In the genomic region with DNA sequence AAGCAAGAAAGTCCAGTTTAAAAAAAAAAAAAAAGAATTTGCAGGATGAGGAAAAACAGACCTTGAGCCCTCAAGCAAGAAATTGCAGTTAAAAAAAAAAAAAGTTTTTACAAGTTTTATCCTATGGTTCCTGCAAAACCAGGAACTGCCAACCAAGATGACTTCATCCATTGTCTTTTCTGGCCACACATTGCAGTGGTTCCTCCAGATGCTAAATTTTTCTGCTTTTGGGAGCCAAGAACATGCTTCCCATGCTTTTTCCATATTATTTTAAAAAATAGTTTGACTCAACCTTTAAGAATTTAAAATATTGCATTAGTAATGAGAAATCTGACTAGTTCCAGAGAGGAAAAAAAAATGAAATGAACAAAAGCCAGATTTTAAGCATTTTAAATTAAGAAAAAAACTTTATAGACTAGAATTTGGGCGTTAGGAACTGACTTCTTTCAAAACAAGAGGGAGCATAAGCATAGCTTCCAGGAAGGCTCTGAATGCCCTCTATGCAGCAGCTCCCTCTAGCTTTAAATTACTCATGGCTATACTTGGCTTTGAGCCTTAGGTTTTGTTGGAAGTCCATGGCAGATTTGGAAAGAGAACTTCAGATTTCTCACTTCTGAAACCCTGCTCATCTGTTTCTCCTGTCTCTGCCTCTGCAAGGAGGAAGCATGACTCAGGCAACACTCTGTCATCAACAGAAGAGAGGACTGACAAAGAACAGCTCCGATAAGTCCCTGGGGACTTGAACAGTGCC, we compare ENCODE assay signal across 8 cellular contexts.
DNase-seq lines count a peak whose midpoint lies in the region; ATAC-seq and TF ChIP-seq lines count a peak whose summit lies in the region.

No MANE protein-coding gene starts in this region.

- peaks cover 6% of the 10 kb centered on the region for H3K27me3 Mint-ChIP-seq in activated T-cell treated with anti-CD3 and anti-CD28 coated beads, Interleukin-2, amount 50 U/mL, for 24 hours
- H3K27me3 Mint-ChIP-seq in mesothelial cell of epicardium (ENCODE audit: low read depth) = peaks cover 6% of the 10 kb centered on the region

- H3K36me3 Mint-ChIP-seq in activated T-cell treated with anti-CD3 and anti-CD28 coated beads, Interleukin-2, amount 50 U/mL, for 24 hours (ENCODE audit: low read depth) = no peaks in the 10 kb centered on the region
- no peaks in the 10 kb centered on the region for H3K36me3 Mint-ChIP-seq in mesothelial cell of epicardium

- H3K4me3 Mint-ChIP-seq in activated T-cell treated with anti-CD3 and anti-CD28 coated beads, Interleukin-2, amount 50 U/mL, for 24 hours = peak overlapping the region; percentile 38
- H3K4me3 Mint-ChIP-seq in mesothelial cell of epicardium = no peak overlapping the region

- H3K27ac Mint-ChIP-seq in activated T-cell treated with anti-CD3 and anti-CD28 coated beads, Interleukin-2, amount 50 U/mL, for 24 hours = peak overlapping the region; percentile 64
- H3K27ac Mint-ChIP-seq in mesothelial cell of epicardium = peak overlapping the region; percentile 5

- H3K9me3 Mint-ChIP-seq in activated T-cell treated with anti-CD3 and anti-CD28 coated beads, Interleukin-2, amount 50 U/mL, for 24 hours = peaks cover 18% of the 10 kb centered on the region
- H3K9me3 Mint-ChIP-seq in mesothelial cell of epicardium = peaks cover 16% of the 10 kb centered on the region

- no peak for TF ChIP-seq CTCF in mesothelial cell of epicardium (IDR thresholded peaks at IDR 0.05; ENCODE audit: unreplicated experiment)

- DNase-seq in activated T-cell treated with anti-CD3 and anti-CD28 coated beads, Interleukin-2, amount 50 U/mL, for 24 hours = no peak
- no peak for DNase-seq in activated T-cell treated with anti-CD3 and anti-CD28 coated beads, Interleukin-2, amount 50 U/mL, for 48 hours
- DNase-seq in LHCN-M2 (ENCODE audit: low read depth) = peak; percentile 41
- DNase-seq in central memory CD4-positive, alpha-beta T cell = peak; percentile 1
- DNase-seq in mesothelial cell of epicardium (ENCODE audit: low spot score in 2 of 2, unreplicated experiment in 2 of 2) = no peak
- DNase-seq in DMS79 treated with DMSO at 0.1 percent for 48 hours (lab: John Stamatoyannopoulos, UW) = no peak

- peaks cover 25% of the 10 kb centered on the region for H3K4me1 Mint-ChIP-seq in activated T-cell treated with anti-CD3 and anti-CD28 coated beads, Interleukin-2, amount 50 U/mL, for 24 hours (ENCODE audit: low read depth)
- peaks cover 11% of the 10 kb centered on the region for H3K4me1 Mint-ChIP-seq in mesothelial cell of epicardium

- ATAC-seq in HG03280 (IDR thresholded peaks at IDR 0.05; ENCODE audit: unreplicated experiment) (no peak), HG03457 (IDR thresholded peaks at IDR 0.05; ENCODE audit: unreplicated experiment) (no peak)

Comparison
In these comparisons a context has a peak if more than half of its experiments do, and no peak if none do; other contexts are left out.
1. DNase-seq: peak in LHCN-M2 (single experiment) and central memory CD4-positive, alpha-beta T cell (single experiment); none in activated T-cell treated with anti-CD3 and anti-CD28 coated beads, Interleukin-2, amount 50 U/mL, for 24 hours (single experiment), activated T-cell treated with anti-CD3 and anti-CD28 coated beads, Interleukin-2, amount 50 U/mL, for 48 hours (0 of 2), mesothelial cell of epicardium (0 of 2) and DMS79 treated with DMSO at 0.1 percent for 48 hours (single experiment).